In genomic region chr7:137966636-137967142, GRCh38 we compare ENCODE assay signal across 21 cellular contexts. TPM values are rescaled to one million over a fixed set of nuclear protein-coding genes. Genes with fewer than 3 reads are reported as not detected.
DNase-seq lines count a peak whose midpoint lies in the region; ATAC-seq and TF ChIP-seq lines count a peak whose summit lies in the region.
"Had no signal": no experiment of that assay in that cellular context is flagged by ENCODE, and none has a peak within 500 bp of the region (broad histone marks: within the 10 kb centered on the region; RNA-seq: fewer than 3 reads in every experiment).

No MANE protein-coding gene starts in this region.

- no peaks in the 10 kb centered on the region for H3K27me3 ChIP-seq in transverse colon
- H3K27me3 ChIP-seq: esophagus squamous epithelium, heart left ventricle had no signal

- WGBS in transverse colon (ENCODE audit: low coverage in 1 of 2), 2 donors, result 89 to 97% methylated on average over 3 to 4 of the region's 4 CpGs

- H3K36me3 Mint-ChIP-seq in T-helper 2 cell treated with Interferon-gamma antibody and Interleukin-4, amounts not matched to agents 5 μg/mL and 100 μg/mL, for 36 hours (ENCODE audit: low read depth), result peaks cover 10% of the 10 kb centered on the region
- peaks cover 5% of the 10 kb centered on the region for H3K36me3 Mint-ChIP-seq in activated T-helper 17 cell treated with anti-CD3 and anti-CD28 coated beads, Interleukin-2, amount 50 U/mL, for 72 hours (ENCODE audit: low read depth)
- H3K36me3 Mint-ChIP-seq in mesothelial cell of epicardium, result peaks cover 9% of the 10 kb centered on the region
- H3K36me3 Mint-ChIP-seq: IgD-negative memory B cell had no signal

- no peak for ATAC-seq in activated T-helper 17 cell treated with anti-CD3 and anti-CD28 coated beads, Interleukin-2, amount 50 U/mL, for 72 hours (replicated peaks)

- peaks cover 19% of the 10 kb centered on the region for H3K4me1 Mint-ChIP-seq in T-helper 2 cell treated with Interferon-gamma antibody and Interleukin-4, amounts not matched to agents 5 μg/mL and 100 μg/mL, for 36 hours (ENCODE audit: low read depth)
- H3K4me1 Mint-ChIP-seq in activated T-helper 17 cell treated with anti-CD3 and anti-CD28 coated beads, Interleukin-2, amount 50 U/mL, for 72 hours, result peaks cover 32% of the 10 kb centered on the region
- H3K4me1 Mint-ChIP-seq in mesothelial cell of epicardium, result peaks cover 57% of the 10 kb centered on the region

- H3K36me3 ChIP-seq in transverse colon, result no peaks in the 10 kb centered on the region
- H3K36me3 ChIP-seq: esophagus squamous epithelium had no signal

- intact Hi-C loops in transverse colon (cut with DNase I; ENCODE audit: low total_unique reads), result no loop called here

- no peaks in the 10 kb centered on the region for H3K9me3 ChIP-seq in transverse colon
- H3K9me3 ChIP-seq: esophagus squamous epithelium, heart left ventricle had no signal

- no peaks in the 10 kb centered on the region for H3K27me3 Mint-ChIP-seq in T-helper 2 cell treated with Interferon-gamma antibody and Interleukin-4, amounts not matched to agents 5 μg/mL and 100 μg/mL, for 36 hours (ENCODE audit: low read depth)
- no peaks in the 10 kb centered on the region for H3K27me3 Mint-ChIP-seq in activated T-helper 17 cell treated with anti-CD3 and anti-CD28 coated beads, Interleukin-2, amount 50 U/mL, for 72 hours
- no peaks in the 10 kb centered on the region for H3K27me3 Mint-ChIP-seq in mesothelial cell of epicardium (ENCODE audit: low read depth)
- H3K27me3 Mint-ChIP-seq: activated naive CD8-positive, alpha-beta T cell; activated T-cell treated with anti-CD3 and anti-CD28 coated beads, Interleukin-2, amount 50 U/mL, for 24 hours; IgD-negative memory B cell had no signal

- peaks cover 9 to 50% (median 23%) of the 10 kb centered on the region in 4 donors for H3K4me1 ChIP-seq in transverse colon

- TF ChIP-seq EP300 in transverse colon (IDR thresholded peaks at IDR 0.05; ENCODE audit: low read depth), result no peak

- in situ Hi-C loops in transverse colon (cut with MboI; ENCODE audit: low pct_ligation_motif_present in 1 of 4, low pct_unique_long_range_greater_than_20kb in 1 of 4, low sequenced_read_pairs in 3 of 4), result no loop called here

- peak overlapping the region; percentile 21 for H3K27ac Mint-ChIP-seq in T-helper 2 cell treated with Interferon-gamma antibody and Interleukin-4, amounts not matched to agents 5 μg/mL and 100 μg/mL, for 36 hours
- H3K27ac Mint-ChIP-seq in activated T-helper 17 cell treated with anti-CD3 and anti-CD28 coated beads, Interleukin-2, amount 50 U/mL, for 72 hours, result peak overlapping the region; percentile 48
- peak overlapping the region; percentile 96 for H3K27ac Mint-ChIP-seq in mesothelial cell of epicardium
- H3K27ac Mint-ChIP-seq: activated naive CD8-positive, alpha-beta T cell; activated T-cell treated with anti-CD3 and anti-CD28 coated beads, Interleukin-2, amount 50 U/mL, for 24 hours had no signal

- H3K27ac ChIP-seq in transverse colon, result peak overlapping the region in 3 of 4 donors; percentile 7 to 42 (median 41)

- no peaks in the 10 kb centered on the region for H3K9me3 Mint-ChIP-seq in T-helper 2 cell treated with Interferon-gamma antibody and Interleukin-4, amounts not matched to agents 5 μg/mL and 100 μg/mL, for 36 hours
- no peaks in the 10 kb centered on the region for H3K9me3 Mint-ChIP-seq in activated T-helper 17 cell treated with anti-CD3 and anti-CD28 coated beads, Interleukin-2, amount 50 U/mL, for 72 hours
- H3K9me3 Mint-ChIP-seq in mesothelial cell of epicardium, result peaks cover 3% of the 10 kb centered on the region
- H3K9me3 Mint-ChIP-seq: activated T-cell treated with anti-CD3 and anti-CD28 coated beads, Interleukin-2, amount 50 U/mL, for 24 hours had no signal

- no peak overlapping the region for H3K4me3 Mint-ChIP-seq in T-helper 2 cell treated with Interferon-gamma antibody and Interleukin-4, amounts not matched to agents 5 μg/mL and 100 μg/mL, for 36 hours
- no peak overlapping the region for H3K4me3 Mint-ChIP-seq in activated T-helper 17 cell treated with anti-CD3 and anti-CD28 coated beads, Interleukin-2, amount 50 U/mL, for 72 hours
- no peak overlapping the region for H3K4me3 Mint-ChIP-seq in mesothelial cell of epicardium
- H3K4me3 Mint-ChIP-seq: activated naive CD8-positive, alpha-beta T cell; activated T-cell treated with anti-CD3 and anti-CD28 coated beads, Interleukin-2, amount 50 U/mL, for 24 hours; IgD-negative memory B cell had no signal

- no peak for TF ChIP-seq POLR2A in transverse colon (IDR thresholded peaks at IDR 0.05)

- no peak for DNase-seq in T-helper 2 cell treated with Interferon-gamma antibody and Interleukin-4, amounts not matched to agents 5 μg/mL and 100 μg/mL, for 36 hours (ENCODE audit: low spot score)
- DNase-seq in T-helper 2 cell (no peak), mesothelial cell of epicardium (ENCODE audit: low spot score in 2 of 2, unreplicated experiment in 2 of 2) (no peak), transverse colon (no peak), dedifferentiated amniotic fluid mesenchymal stem cell (ENCODE audit: extremely low spot score) (no peak), kidney glomerular epithelial cell (lab: John Stamatoyannopoulos, UW) (no peak)
- no peak for DNase-seq in activated T-cell treated with anti-CD3 and anti-CD28 coated beads, Interleukin-2, amount 50 U/mL, for 1 hour
- DNase-seq: 8988T; activated CD4-positive, alpha-beta T cell treated with anti-CD3 and anti-CD28 coated beads, Interleukin-2, amount 50 U/mL, for 1 hour; activated T-cell treated with anti-CD3 and anti-CD28 coated beads, Interleukin-2, amount 50 U/mL, for 24 hours; C1 segment of cervical spinal cord; DMS79; esophagus squamous epithelium; heart left ventricle; NCI-H2029 treated with DMSO at 0.1 percent for 48 hours; NCI-H524 treated with DMSO at 0.1 percent for 48 hours; stimulated activated CD4-positive, alpha-beta T cell treated with anti-CD3 and anti-CD28 coated beads, Interleukin-2, amount 100 ng/mL, for 48 hours had no signal

- TF ChIP-seq CTCF in mesothelial cell of epicardium (IDR thresholded peaks at IDR 0.05; ENCODE audit: unreplicated experiment) (no peak), transverse colon (IDR thresholded peaks at IDR 0.05) (no peak)

- no peak overlapping the region for H3K4me3 ChIP-seq in transverse colon
- H3K4me3 ChIP-seq: esophagus squamous epithelium, heart left ventricle, SK-N-MC had no signal

RNA-seq across cellular contexts. Expression of gene CREB3L2, which starts 35.2 kb away (rescaled TPM):
- total RNA-seq in activated T-helper 17 cell treated with anti-CD3 and anti-CD28 coated beads, Interleukin-2, amount 50 U/mL, for 72 hours, result 10 to 100 TPM; 26.0 to 38.4 TPM
- total RNA-seq in mesothelial cell of epicardium (77.8 to 82.8 TPM (median 80.4 TPM) in 3 replicates), transverse colon (10 to 100 TPM; 16.4 to 37.0 (median 19.9) TPM)

Comparison
In these comparisons a context has a peak if more than half of its experiments do, and no peak if none do; other contexts are left out.
1. H3K27ac Mint-ChIP-seq: peak in every context shown above with its lines; median percentile 96 in mesothelial cell of epicardium; 48 in activated T-helper 17 cell treated with anti-CD3 and anti-CD28 coated beads, Interleukin-2, amount 50 U/mL, for 72 hours; 21 in T-helper 2 cell treated with Interferon-gamma antibody and Interleukin-4, amounts not matched to agents 5 μg/mL and 100 μg/mL, for 36 hours.